Comparison of ENCODE assay signal across 26 cellular contexts in the genomic region with DNA sequence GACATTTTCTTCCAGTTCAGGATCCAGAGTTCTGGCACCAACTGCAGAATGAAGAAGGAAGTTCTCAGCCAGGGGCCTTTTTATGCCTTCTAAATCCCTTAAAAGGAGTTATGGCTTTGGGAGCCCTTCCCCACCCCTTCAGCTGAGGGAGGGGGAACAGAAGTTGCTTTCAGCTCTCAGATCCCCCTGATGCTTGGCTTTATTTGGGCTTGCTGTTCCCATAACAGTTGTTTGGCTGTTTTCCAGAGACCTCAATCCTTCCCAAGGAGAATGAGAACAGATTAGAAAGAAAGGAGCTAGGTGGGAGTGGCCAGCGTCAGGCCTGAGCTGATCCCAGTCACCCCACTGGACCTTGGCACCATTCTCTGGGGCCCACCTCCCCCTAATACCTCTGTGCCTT. TPM values are rescaled to one million over a fixed set of nuclear protein-coding genes. Genes with fewer than 3 reads are reported as not detected.
DNase-seq lines count a peak whose midpoint lies in the region; ATAC-seq, FAIRE-seq and TF ChIP-seq lines count a peak whose summit lies in the region.
"Had no signal": no experiment of that assay in that cellular context is flagged by ENCODE, and none has a peak within 500 bp of the region (broad histone marks: within the 10 kb centered on the region; RNA-seq: fewer than 3 reads in every experiment).

Gene RPE65, minus strand, starts transcription at position 54 of the 400 bp plus-strand sequence. Its CDS starts 49 bp downstream, at position 5.

- TF ChIP-seq POLR2A in HCT116 (IDR thresholded peaks at IDR 0.05; ENCODE audit: borderline replicate concordance, extremely low read depth, insufficient read depth, insufficient read length), result no peak

- RAD21 ChIA-PET in HCT116 (lab: Charles Lee; ENCODE audit: low non-redundant PET in 1 of 2, low total read pairs in 2 of 2, uncharacterized antibody in 2 of 2, unreplicated experiment in 2 of 2), result no interaction called here

- H3K27me3 ChIP-seq in HCT116 (ENCODE audit: insufficient read depth, low read length) (no peaks in the 10 kb centered on the region), fibroblast of lung (ENCODE audit: control insufficient read depth, insufficient read depth, low read length) (peaks cover 3% of the 10 kb centered on the region), small intestine (ENCODE audit: control insufficient read depth in 2 of 2, insufficient read depth in 2 of 2, low read length in 2 of 2) (no peaks in the 10 kb centered on the region)
- H3K27me3 ChIP-seq: transverse colon had no signal

- ATAC-seq in HCT116 (no peak), GM21447 (IDR thresholded peaks at IDR 0.05; ENCODE audit: unreplicated experiment) (no peak)
- ATAC-seq: PC-3, WTC11 had no signal

- POLR2A ChIA-PET in HCT116 (lab: Charles Lee), result no interaction called here

- no TSS peak for BruUV-seq in HCT116 (replicated peaks; lab: Mats Ljungman, UMichigan)

- H3K4me2 ChIP-seq in HCT116 (ENCODE audit: low read length) (no peak within 1 kb of the TSS), fibroblast of lung (ENCODE audit: extremely low read depth, insufficient read depth, low read length) (no peak within 1 kb of the TSS)
- H3K4me2 ChIP-seq: smooth muscle cell had no signal

- 0 to 40% (median 29%) methylated on average over 1 of the region's 1 CpG for WGBS in small intestine, 3 donors

- intact Hi-C loops in HCT116 (cut with micrococcal nuclease), result loop anchor here (10.0 kb wide), 1 partner anchor 595 kb away; no protein-coding TSS in a partner anchor

- no peaks in the 10 kb centered on the region for H4K20me1 ChIP-seq in HCT116 (ENCODE audit: insufficient read depth)
- no peaks in the 10 kb centered on the region for H4K20me1 ChIP-seq in fibroblast of lung (ENCODE audit: control insufficient read depth, extremely low read depth, insufficient read depth, low read length)

- no peak for DNase-seq in HCT116 (ENCODE audit: low read depth, low spot score)
- DNase-seq in NCI-H69 (lab: John Stamatoyannopoulos, UW), result peak; percentile 15
- peak; percentile 25 to 43 for DNase-seq in fibroblast of lung (ENCODE audit: low read depth in 2 of 2)
- DNase-seq in retinal pigment epithelial cell (ENCODE audit: low read depth), result peak; percentile 95
- DNase-seq in NCI-H1694 (lab: John Stamatoyannopoulos, UW), result no peak
- no peak for DNase-seq in small intestine
- DNase-seq: activated CD4-positive, alpha-beta T cell treated with anti-CD3 and anti-CD28 coated beads, Interleukin-2, amount 50 U/mL, for 4 hours; activated effector memory CD4-positive, alpha-beta T cell treated with anti-CD3 and anti-CD28 coated beads, Interleukin-2, amount 50 U/mL, for 16 hours; erythroblast; H9; Karpas-422; NCI-H1092; NCI-H2107; NCI-H774; nephron progenitor cell; PC-3; stimulated activated CD4-positive, alpha-beta T cell treated with anti-CD3 and anti-CD28 coated beads, Interleukin-2, amount 100 ng/mL, for 48 hours; transverse colon had no signal

- no peaks in the 10 kb centered on the region; the same call in 1 of the 2 replicates for H3K79me2 ChIP-seq in HCT116 (ENCODE audit: insufficient read depth, low read length)
- H3K79me2 ChIP-seq in fibroblast of lung (ENCODE audit: control insufficient read depth, insufficient read depth, low read length), result no peaks in the 10 kb centered on the region

- no peak for FAIRE-seq in small intestine (lab: Jason Lieb, UNC)

- TF ChIP-seq RAD21 in HCT116 (IDR thresholded peaks at IDR 0.05; ENCODE audit: low read depth), result no peak

- H3K36me3 ChIP-seq in HCT116 (ENCODE audit: control insufficient read depth in 1 of 2, insufficient read depth in 2 of 2, low read length in 2 of 2) (peaks cover 2 to 15% of the 10 kb centered on the region in 2 experiments; a peak in 3 of 4 replicates), fibroblast of lung (ENCODE audit: control insufficient read depth, insufficient read depth, low read length) (no peaks in the 10 kb centered on the region), small intestine (ENCODE audit: control insufficient read depth in 2 of 2, insufficient read depth in 2 of 2, low read length in 2 of 2) (no peaks in the 10 kb centered on the region)
- H3K36me3 ChIP-seq: transverse colon had no signal

- no peak within 1 kb of the TSS for H3K27ac ChIP-seq in HCT116 (ENCODE audit: low read depth, low read length)
- no peak within 1 kb of the TSS for H3K27ac ChIP-seq in fibroblast of lung (ENCODE audit: insufficient read depth, low read length)
- no peak within 1 kb of the TSS for H3K27ac ChIP-seq in small intestine (ENCODE audit: low read depth in 1 of 2, low read length in 1 of 2)
- H3K27ac ChIP-seq: transverse colon had no signal

- H3K9me3 ChIP-seq in HCT116 (ENCODE audit: control insufficient read depth in 1 of 2, insufficient read depth in 1 of 2, low read depth in 1 of 2, low read length in 2 of 2) (no peaks in the 10 kb centered on the region), fibroblast of lung (ENCODE audit: control insufficient read depth, insufficient read depth, low read depth, low read length) (no peaks in the 10 kb centered on the region), small intestine (ENCODE audit: control insufficient read depth, low read depth) (no peaks in the 10 kb centered on the region)
- H3K9me3 ChIP-seq: transverse colon had no signal

- H3K4me3 ChIP-seq in HCT116 (replicated peaks in 1 of 2; ENCODE audit: low read depth in 1 of 2, low read length in 2 of 2) (no peak within 1 kb of the TSS), fibroblast of lung (replicated peaks in 1 of 4; ENCODE audit: control extremely low read depth in 1 of 4, insufficient read depth in 1 of 4, low read depth in 3 of 4, low read length in 4 of 4) (no peak within 1 kb of the TSS), retinal pigment epithelial cell (ENCODE audit: low read length) (peak within 1 kb of the TSS; percentile 0), small intestine (ENCODE audit: low read depth in 1 of 2, low read length in 2 of 2) (no peak within 1 kb of the TSS)
- H3K4me3 ChIP-seq: smooth muscle cell, transverse colon had no signal

- CTCF ChIA-PET in HCT116 (lab: Charles Lee), result no interaction called here

- H3K9ac ChIP-seq in HCT116 (ENCODE audit: low read length) (no peak within 1 kb of the TSS), fibroblast of lung (ENCODE audit: insufficient read depth, low read length) (no peak within 1 kb of the TSS)

- H3K9me2 ChIP-seq in HCT116 (ENCODE audit: insufficient read depth), result no peaks in the 10 kb centered on the region

- H3K4me1 ChIP-seq in HCT116 (ENCODE audit: control insufficient read depth in 1 of 2, insufficient read depth in 2 of 2, low read length in 2 of 2) (no peaks in the 10 kb centered on the region), fibroblast of lung (ENCODE audit: control insufficient read depth, extremely low read depth, insufficient read depth, low read length) (no peaks in the 10 kb centered on the region), small intestine (ENCODE audit: control insufficient read depth in 2 of 2, insufficient read depth in 1 of 2, low read depth in 1 of 2, low read length in 1 of 2) (no peaks in the 10 kb centered on the region)
- H3K4me1 ChIP-seq: transverse colon had no signal

- H2AFZ ChIP-seq in HCT116 (ENCODE audit: low read depth, low read length, poor library complexity, severe bottlenecking) (no peak within 1 kb of the TSS), fibroblast of lung (ENCODE audit: low read length) (no peak within 1 kb of the TSS)

- no peak for TF ChIP-seq CTCF in HCT116 (IDR thresholded peaks at IDR 0.05 in 2 of 3, conservative IDR thresholded peaks at IDR 0.05 in 1 of 3; ENCODE audit: borderline replicate concordance in 1 of 3, insufficient read depth in 1 of 3, low read depth in 2 of 3, low read length in 2 of 3)
- no peak for TF ChIP-seq CTCF in fibroblast of lung (conservative IDR thresholded peaks at IDR 0.05 in 1 of 2, IDR thresholded peaks at IDR 0.05 in 1 of 2; ENCODE audit: low read depth in 1 of 2, low read length in 2 of 2)
- no peak for TF ChIP-seq CTCF in retinal pigment epithelial cell (conservative IDR thresholded peaks at IDR 0.05; ENCODE audit: low read depth, low read length)

TF ChIP-seq in HCT116, 20 proteins besides CTCF, POLR2A, EP300 and RAD21:
- TF ChIP-seq CBX3 (IDR thresholded peaks at IDR 0.05; ENCODE audit: low read depth) (no peak), POLR2AphosphoS5 (IDR thresholded peaks at IDR 0.05; ENCODE audit: low read depth, low read length) (0 out of 2 replicates have a peak, but pooled peaks have one; percentile 7)

RNA-seq across cellular contexts. Expression of gene RPE65, which starts in this region (rescaled TPM):
- total RNA-seq in HCT116 (2021; ENCODE audit: unreplicated experiment) (not detected), fibroblast of lung (not detected in 2 replicates)
- 0.10 and 0.12 TPM in 2 replicates for polyA plus RNA-seq in HCT116 (2012)
- polyA plus RNA-seq in fibroblast of lung (not detected in 2 replicates), small intestine (not detected)
- polyA plus RNA-seq in fibroblast of lung (2012), result not detected in 2 replicates
- not detected in 2 replicates for polyA minus RNA-seq in fibroblast of lung (ENCODE audit: low replicate concordance)
- total RNA-seq: glomerular endothelial cell; H9; mesenteric fat pad; PC-3; SK-MEL-5; smooth muscle cell; T-helper 2 cell treated with Interferon-gamma antibody and Interleukin-4, amounts not matched to agents 100 ng/mL and 5 ng/mL, for 36 hours; transverse colon; WTC11 had no signal
- polyA plus RNA-seq: adipose tissue, smooth muscle cell had no signal

Comparison
In these comparisons a context has a peak if more than half of its experiments do, and no peak if none do; other contexts are left out.
1. Peak in DNase-seq in fibroblast of lung; RNA of the gene not detected or under 1 TPM.
2. DNase-seq: peak in NCI-H69 (single experiment) and retinal pigment epithelial cell (single experiment); none in HCT116 (single experiment), NCI-H1694 (single experiment) and small intestine (single experiment).